25 cellular contexts compared by ENCODE assay signal in genomic region chr15:48060396-48060795, GRCh38.
"Had no signal": no experiment of that assay in that cellular context is flagged by ENCODE, and none has a peak within 500 bp of the region (broad histone marks: within the 10 kb centered on the region; RNA-seq: fewer than 3 reads in every experiment).

No MANE protein-coding gene starts in this region.

- DNase-seq: cerebellar nuclear complex; cortex of kidney; effector memory CD8-positive, alpha-beta T cell; erythroblast; esophagus squamous epithelium; gastrocnemius medialis; mesenchymal stem cell; naive thymus-derived CD8-positive, alpha-beta T cell; sigmoid colon; spleen; stimulated activated CD4-positive, alpha-beta T cell treated with anti-CD3 and anti-CD28 coated beads, Interleukin-2, amount 100 ng/mL, for 48 hours; stimulated activated naive CD4-positive, alpha-beta T cell treated with Interleukin-2 at 50 U/mL for 16 hours had no signal

- H3K4me3 Mint-ChIP-seq: effector memory CD8-positive, alpha-beta T cell; mesothelial cell of epicardium; naive thymus-derived CD8-positive, alpha-beta T cell; neural crest cell; stimulated activated effector memory CD8-positive, alpha-beta T cell treated with anti-CD3 and anti-CD28 coated beads, Interleukin-12 subunit alpha, Interleukin-12 subunit beta, amount 100 ng/mL, for 72 hours; type B pancreatic cell had no signal

- H3K27me3 ChIP-seq: esophagus squamous epithelium, gastrocnemius medialis, neutrophil, pancreas, right atrium auricular region, sigmoid colon, stomach, tibial artery had no signal

- H3K27me3 Mint-ChIP-seq: effector memory CD8-positive, alpha-beta T cell; progenitor cell of endocrine pancreas; type B pancreatic cell had no signal

- H3K9me3 ChIP-seq: esophagus squamous epithelium, gastrocnemius medialis, mucosa of descending colon, neutrophil, pancreas, right atrium auricular region, sigmoid colon, stomach, tibial artery had no signal

- H3K36me3 ChIP-seq: esophagus squamous epithelium, gastrocnemius medialis, neutrophil, pancreas, right atrium auricular region, sigmoid colon, spleen, stomach, tibial artery had no signal

- ATAC-seq: effector memory CD8-positive, alpha-beta T cell; gastrocnemius medialis; left lobe of liver; mucosa of descending colon; naive thymus-derived CD8-positive, alpha-beta T cell; pancreas; stimulated activated effector memory CD8-positive, alpha-beta T cell treated with anti-CD3 and anti-CD28 coated beads, Interleukin-12 subunit alpha, Interleukin-12 subunit beta, amount 100 ng/mL, for 72 hours had no signal

- H3K9me3 Mint-ChIP-seq: mesothelial cell of epicardium; stimulated activated effector memory CD8-positive, alpha-beta T cell treated with anti-CD3 and anti-CD28 coated beads, Interleukin-12 subunit alpha, Interleukin-12 subunit beta, amount 100 ng/mL, for 72 hours; type B pancreatic cell had no signal

- H3K4me3 ChIP-seq: gastrocnemius medialis, mucosa of descending colon, pancreas, skin epidermis, spleen had no signal

- H3K27ac Mint-ChIP-seq: effector memory CD8-positive, alpha-beta T cell; mesothelial cell of epicardium; progenitor cell of endocrine pancreas; stimulated activated effector memory CD8-positive, alpha-beta T cell treated with anti-CD3 and anti-CD28 coated beads, Interleukin-12 subunit alpha, Interleukin-12 subunit beta, amount 100 ng/mL, for 72 hours; type B pancreatic cell had no signal

- H3K27ac ChIP-seq: esophagus squamous epithelium, gastrocnemius medialis, neutrophil, pancreas, right atrium auricular region, skin epidermis, spleen had no signal

- H3K36me3 Mint-ChIP-seq: mesothelial cell of epicardium; naive thymus-derived CD8-positive, alpha-beta T cell; stimulated activated effector memory CD8-positive, alpha-beta T cell treated with anti-CD3 and anti-CD28 coated beads, Interleukin-12 subunit alpha, Interleukin-12 subunit beta, amount 100 ng/mL, for 72 hours; type B pancreatic cell had no signal

- H3K4me1 ChIP-seq: gastrocnemius medialis, pancreas, right atrium auricular region, spleen had no signal

- H3K4me1 Mint-ChIP-seq: naive thymus-derived CD8-positive, alpha-beta T cell; stimulated activated effector memory CD8-positive, alpha-beta T cell treated with anti-CD3 and anti-CD28 coated beads, Interleukin-12 subunit alpha, Interleukin-12 subunit beta, amount 100 ng/mL, for 72 hours had no signal
